ENCODE assay signal across 8 cellular contexts in genomic region chr13:46831588-46832194, GRCh38. TPM values are rescaled to one million over a fixed set of nuclear protein-coding genes. Genes with fewer than 3 reads are reported as not detected.
DNase-seq lines count a peak whose midpoint lies in the region; ATAC-seq and TF ChIP-seq lines count a peak whose summit lies in the region.

No MANE protein-coding gene starts in this region.

- intact Hi-C loops in ovary (cut with DNase I) = no loop called here

- no peaks in the 10 kb centered on the region for H3K9me3 ChIP-seq in ovary

- DNase-seq in AG09319 (ENCODE audit: extremely low read depth, low read depth) (peak; percentile 29), GM10266 (ENCODE audit: extremely low spot score) (peak; percentile 24), NCI-H1092 (lab: John Stamatoyannopoulos, UW) (peak; percentile 7), fibroblast of peridontal ligament (ENCODE audit: extremely low read depth) (peak; percentile 80), ovary (peak in 1 of 5 donors; percentile 22)

- H3K36me3 ChIP-seq in ovary = no peaks in the 10 kb centered on the region

- H3K4me3 ChIP-seq in ovary = no peak overlapping the region

- no peaks in the 10 kb centered on the region for H3K4me1 ChIP-seq in ovary (ENCODE audit: insufficient read depth)

- TF ChIP-seq POLR2A in ovary (IDR thresholded peaks at IDR 0.05) = no peak

- TF ChIP-seq EP300 in ovary (IDR thresholded peaks at IDR 0.05) = no peak

- TF ChIP-seq CTCF in AG09319 (IDR thresholded peaks at IDR 0.05; ENCODE audit: low read depth, low read length) = peak; percentile 63
- TF ChIP-seq CTCF in GM10266 (IDR thresholded peaks at IDR 0.05; ENCODE audit: control insufficient read depth, insufficient read depth, low read depth, missing control alignments) = peak; percentile 73
- peak; percentile 82 for TF ChIP-seq CTCF in VCaP (conservative IDR thresholded peaks at IDR 0.05)
- TF ChIP-seq CTCF in ovary (IDR thresholded peaks at IDR 0.05) = peak; percentile 45 to 62 (median 49)

- H3K27me3 ChIP-seq in ovary = no peaks in the 10 kb centered on the region

- 15 to 17% (median 16%) methylated on average over 5 of the region's 5 CpGs for WGBS in ovary, 3 donors

- ATAC-seq in HG03457 (IDR thresholded peaks at IDR 0.05; ENCODE audit: unreplicated experiment) (no peak), GM18873 (IDR thresholded peaks at IDR 0.05; ENCODE audit: low FRiP score, unreplicated experiment) (no peak)

- H3K27ac ChIP-seq in VCaP (no peak overlapping the region), ovary (no peak overlapping the region)

RNA-seq across cellular contexts. Expression of gene ESD, which starts 34.7 kb away (rescaled TPM):
- 100 to 1,000 TPM; 104 to 147 (median 115) TPM for total RNA-seq in ovary
- polyA plus RNA-seq in ovary = 100 to 1,000 TPM; 154 to 281 TPM
